Comparison of ENCODE assay signal across 7 cellular contexts in genomic region chr16:4800290-4801041, GRCh38.
DNase-seq lines count a peak whose midpoint lies in the region; ATAC-seq and TF ChIP-seq lines count a peak whose summit lies in the region.

No MANE protein-coding gene starts in this region.

- TF ChIP-seq CTCF in GM12865 (IDR thresholded peaks at IDR 0.05; ENCODE audit: insufficient read depth, low read depth, low read length, missing control alignments) (no peak), nephron (IDR thresholded peaks at IDR 0.05; ENCODE audit: unreplicated experiment in 3 of 3) (no peak)

- H3K27me3 Mint-ChIP-seq in dendritic cell treated with granulocyte-macrophage colony-stimulating factor and Interleukin-4, amounts not matched to agents 40 ng/mL and 50 ng/mL, for 4 days, result no peaks in the 10 kb centered on the region
- no peaks in the 10 kb centered on the region for H3K27me3 Mint-ChIP-seq in nephron (ENCODE audit: low read depth)

- H3K4me1 Mint-ChIP-seq in dendritic cell treated with granulocyte-macrophage colony-stimulating factor and Interleukin-4, amounts not matched to agents 40 ng/mL and 50 ng/mL, for 4 days (ENCODE audit: low read depth), result peaks cover 56% of the 10 kb centered on the region
- peaks cover 20% of the 10 kb centered on the region for H3K4me1 Mint-ChIP-seq in nephron

- H3K4me3 ChIP-seq in GM12865 (ENCODE audit: low read depth, low read length), result peak overlapping the region; percentile 52

- peak overlapping the region; percentile 92 for H3K4me3 Mint-ChIP-seq in dendritic cell treated with granulocyte-macrophage colony-stimulating factor and Interleukin-4, amounts not matched to agents 40 ng/mL and 50 ng/mL, for 4 days
- peak overlapping the region; percentile 87 to 91 (median 89) for H3K4me3 Mint-ChIP-seq in nephron

- intact Hi-C loops in dendritic cell treated with granulocyte-macrophage colony-stimulating factor and Interleukin-4, amounts not matched to agents 40 ng/mL and 50 ng/mL, for 4 days (cut with micrococcal nuclease), result loop anchor here (5.0 kb wide), 1 partner anchor 47 kb away; the partner anchor contains the start of genes GLYR1 and UBN1

- H3K36me3 Mint-ChIP-seq in dendritic cell treated with granulocyte-macrophage colony-stimulating factor and Interleukin-4, amounts not matched to agents 40 ng/mL and 50 ng/mL, for 4 days (ENCODE audit: low read depth), result peaks cover 87% of the 10 kb centered on the region
- peaks cover 13% of the 10 kb centered on the region for H3K36me3 Mint-ChIP-seq in nephron (ENCODE audit: low read depth)

- ATAC-seq in GM18873 (IDR thresholded peaks at IDR 0.05; ENCODE audit: low FRiP score, unreplicated experiment), result no peak

- peak; percentile 85 for DNase-seq in GM12865 (ENCODE audit: low read depth)
- peak; percentile 73 for DNase-seq in NCI-H510A (lab: John Stamatoyannopoulos, UW)
- DNase-seq in LoVo (ENCODE audit: low spot score), result no peak
- no peak for DNase-seq in activated CD8-positive, alpha-beta memory T cell treated with anti-CD3 and anti-CD28 coated beads, Interleukin-2, amount 50 U/mL, for 4 hours

- H3K9me3 Mint-ChIP-seq in dendritic cell treated with granulocyte-macrophage colony-stimulating factor and Interleukin-4, amounts not matched to agents 40 ng/mL and 50 ng/mL, for 4 days, result no peaks in the 10 kb centered on the region
- no peaks in the 10 kb centered on the region for H3K9me3 Mint-ChIP-seq in nephron

- peak overlapping the region; percentile 97 for H3K27ac Mint-ChIP-seq in dendritic cell treated with granulocyte-macrophage colony-stimulating factor and Interleukin-4, amounts not matched to agents 40 ng/mL and 50 ng/mL, for 4 days
- H3K27ac Mint-ChIP-seq in nephron, result peak overlapping the region in 2 of 3 experiments; percentile 48 to 63

Comparison
In these comparisons a context has a peak if more than half of its experiments do, and no peak if none do; other contexts are left out.
1. DNase-seq: peak in GM12865 (single experiment) and NCI-H510A (single experiment); none in LoVo (single experiment) and activated CD8-positive, alpha-beta memory T cell treated with anti-CD3 and anti-CD28 coated beads, Interleukin-2, amount 50 U/mL, for 4 hours (single experiment).